8 cellular contexts compared by ENCODE assay signal in genomic region chr7:35695628-35695888, GRCh38. TPM values are rescaled to one million over a fixed set of nuclear protein-coding genes. Genes with fewer than 3 reads are reported as not detected.
A peak's percentile ranks its signal among the peaks of the same experiment; 100 is the strongest.
DNase-seq lines count a peak whose midpoint lies in the region; ATAC-seq, FAIRE-seq and TF ChIP-seq lines count a peak whose summit lies in the region.

No MANE protein-coding gene starts in this region.

- H3K4me3 ChIP-seq in SK-N-MC = peak overlapping the region; percentile 99
- peak overlapping the region; percentile 90 for H3K4me3 ChIP-seq in epithelial cell of esophagus (ENCODE audit: low read length)
- H3K4me3 ChIP-seq in pancreas = peak overlapping the region; percentile 95 to 99 (median 97)

- TF ChIP-seq CTCF in epithelial cell of esophagus (IDR thresholded peaks at IDR 0.05; ENCODE audit: insufficient read depth, low read depth, low read length, missing control alignments) = no peak
- no peak for TF ChIP-seq CTCF in pancreas (IDR thresholded peaks at IDR 0.05)

- H3K27me3 Mint-ChIP-seq in activated CD4-positive, alpha-beta T cell treated with anti-CD3 and anti-CD28 coated beads for 36 hours = no peaks in the 10 kb centered on the region

- no peaks in the 10 kb centered on the region for H3K9me3 Mint-ChIP-seq in activated CD4-positive, alpha-beta T cell treated with anti-CD3 and anti-CD28 coated beads for 36 hours (ENCODE audit: low read depth)

- peak; percentile 31 for ATAC-seq in activated CD4-positive, alpha-beta T cell treated with anti-CD3 and anti-CD28 coated beads for 36 hours
- no peak for ATAC-seq in pancreas
- no peak for ATAC-seq in GM21786 (IDR thresholded peaks at IDR 0.05; ENCODE audit: unreplicated experiment)
- ATAC-seq in GM18867 (IDR thresholded peaks at IDR 0.05; ENCODE audit: unreplicated experiment) = no peak

- H3K27ac Mint-ChIP-seq in activated CD4-positive, alpha-beta T cell treated with anti-CD3 and anti-CD28 coated beads for 36 hours = peak overlapping the region; percentile 98

- peaks cover 16% of the 10 kb centered on the region for H3K36me3 Mint-ChIP-seq in activated CD4-positive, alpha-beta T cell treated with anti-CD3 and anti-CD28 coated beads for 36 hours (ENCODE audit: low read depth)

- FAIRE-seq in pancreas (lab: Jason Lieb, UNC) = no peak

- CTCF ChIA-PET in activated CD4-positive, alpha-beta T cell treated with anti-CD3 and anti-CD28 coated beads for 36 hours (lab: Charles Lee) = interaction anchor here (1.0 to 3.9 kb wide), 7 partner anchors 9 to 211 kb away, joined by 3 to 15 read pairs (median 4); partner anchors contain the start of gene SEPTIN7

- H3K9me3 ChIP-seq in SK-N-MC (ENCODE audit: low read depth, low read length) (no peaks in the 10 kb centered on the region), pancreas (no peaks in the 10 kb centered on the region)

- POLR2A ChIA-PET in activated CD4-positive, alpha-beta T cell treated with anti-CD3 and anti-CD28 coated beads for 36 hours (lab: Charles Lee) = interaction anchor here (0.5 to 3.7 kb wide), 5 partner anchors 8 to 167 kb away, joined by 3 to 45 read pairs (median 3); partner anchors contain the start of gene SEPTIN7

- H3K4me3 Mint-ChIP-seq in activated CD4-positive, alpha-beta T cell treated with anti-CD3 and anti-CD28 coated beads for 36 hours = peak overlapping the region; percentile 97

- no peaks in the 10 kb centered on the region for H3K27me3 ChIP-seq in pancreas

- WGBS in pancreas, 2 donors = 9 to 16% methylated on average over 6 of the region's 6 CpGs

- peaks cover 6 to 21% (median 7%) of the 10 kb centered on the region in 3 donors for H3K4me1 ChIP-seq in pancreas

- intact Hi-C loops in activated CD4-positive, alpha-beta T cell treated with anti-CD3 and anti-CD28 coated beads for 36 hours (cut with DNase I, micrococcal nuclease) = loop anchor here (1.0 to 10.0 kb wide), 5 partner anchors 106 to 669 kb away; partner anchors contain the start of genes SEPTIN7 (in 2 of the 2) and DPY19L1 (in 1 of the 2)
- intact Hi-C loops in pancreas (cut with DNase I) = no loop called here

- H3K4me1 Mint-ChIP-seq in activated CD4-positive, alpha-beta T cell treated with anti-CD3 and anti-CD28 coated beads for 36 hours = peaks cover 44% of the 10 kb centered on the region

- peak overlapping the region; percentile 70; the same call in 1 of the 2 replicates for H3K27ac ChIP-seq in SK-N-MC
- peak overlapping the region in 2 of 4 donors; percentile 97 for H3K27ac ChIP-seq in pancreas

- peak overlapping the region; percentile 97 for H3K9ac ChIP-seq in SK-N-MC (ENCODE audit: insufficient read length)

- peak; percentile 52 for DNase-seq in activated CD4-positive, alpha-beta T cell treated with anti-CD3 and anti-CD28 coated beads for 36 hours
- DNase-seq in activated CD4-positive, alpha-beta T cell treated with anti-CD3 and anti-CD28 coated beads, Interleukin-2, amount 50 U/mL, for 4 hours = no peak
- DNase-seq in SK-N-MC (ENCODE audit: low read depth, low spot score) = no peak
- DNase-seq in epithelial cell of esophagus (ENCODE audit: low read depth) = no peak
- DNase-seq in pancreas = no peak
- DNase-seq in NOMO-1 treated with DMSO at 0.1 percent for 48 hours (lab: John Stamatoyannopoulos, UW; ENCODE audit: unreplicated experiment) = no peak

- H3K36me3 ChIP-seq in SK-N-MC (ENCODE audit: insufficient read depth, low read length) = no peaks in the 10 kb centered on the region
- no peaks in the 10 kb centered on the region for H3K36me3 ChIP-seq in pancreas

RNA-seq across cellular contexts. Expression of gene HERPUD2, which starts 0.6 kb away (rescaled TPM):
- 10 to 100 TPM; 22.1 to 26.7 TPM for total RNA-seq in activated CD4-positive, alpha-beta T cell treated with anti-CD3 and anti-CD28 coated beads for 36 hours
- total RNA-seq in pancreas = 10 to 100 TPM; 14.4 to 21.6 (median 17.7) TPM
- 10 to 100 TPM in 1 of 2 donors, 1 to 10 TPM in 1; 9.6 to 12.1 TPM for polyA plus RNA-seq in pancreas

Comparison
In these comparisons a context has a peak if more than half of its experiments do, and no peak if none do; other contexts are left out.
1. intact Hi-C loops: an anchor here in activated CD4-positive, alpha-beta T cell treated with anti-CD3 and anti-CD28 coated beads for 36 hours (1.0 to 10.0 kb wide); none called in pancreas.